In the genomic region with DNA sequence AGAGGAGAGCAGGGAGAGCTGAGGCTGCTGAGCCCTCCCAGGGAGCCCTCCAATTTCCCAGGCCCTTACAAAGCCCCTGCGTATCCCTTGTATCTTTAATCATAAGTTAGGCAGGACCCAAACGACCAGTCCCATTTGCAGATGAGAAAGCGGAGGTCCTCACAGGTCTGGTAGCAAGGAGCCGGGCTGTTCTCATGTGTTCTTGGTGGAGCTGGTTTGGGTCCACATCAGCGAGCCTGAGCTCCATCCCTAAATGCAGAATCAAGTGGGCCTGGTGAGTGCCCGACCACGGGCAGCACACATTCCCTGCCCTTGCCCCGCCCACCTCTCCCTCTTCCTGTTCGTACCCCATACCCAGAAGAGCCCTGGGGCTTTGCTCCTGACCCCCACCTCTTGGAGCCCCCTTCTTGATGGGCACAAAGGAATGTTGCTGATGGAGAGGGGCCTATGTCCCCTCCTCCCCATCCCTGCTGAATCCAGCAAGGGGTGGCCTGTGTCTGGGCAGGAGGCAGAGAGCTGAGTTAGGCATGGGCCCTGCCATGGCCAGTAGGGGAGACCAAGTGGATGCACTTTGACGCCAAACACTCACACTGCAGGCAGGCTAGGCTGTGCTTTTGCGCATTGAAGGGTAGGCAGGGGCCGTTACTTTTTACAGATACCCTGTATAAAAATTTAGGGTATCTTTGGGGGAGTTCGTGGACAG, we compare ENCODE assay signal across 1 cellular context.
TF ChIP-seq lines count a peak whose summit lies in the region.

No MANE protein-coding gene starts in this region.

TF ChIP-seq in GM23338, 12 proteins besides CTCF, POLR2A, EP300 and RAD21:
- TF ChIP-seq ZNF462 (CRISPR knock-in tag; IDR thresholded peaks at IDR 0.05) (no peak), ZNF331 (CRISPR knock-in tag; IDR thresholded peaks at IDR 0.05; ENCODE audit: low read depth) (no peak), EZH2 (IDR thresholded peaks at IDR 0.05; ENCODE audit: low read depth, unreplicated experiment) (no peak), REST (IDR thresholded peaks at IDR 0.05; ENCODE audit: unreplicated experiment) (no peak), POLR2AphosphoS5 (IDR thresholded peaks at IDR 0.05; ENCODE audit: low read depth) (no peak), NANOG (IDR thresholded peaks at IDR 0.05; ENCODE audit: borderline replicate concordance) (no peak), STAT1 (IDR thresholded peaks at IDR 0.05; ENCODE audit: unreplicated experiment) (no peak), CREB1 (CRISPR knock-in tag; IDR thresholded peaks at IDR 0.05; ENCODE audit: low read depth) (no peak), ZNF114 (CRISPR knock-in tag; IDR thresholded peaks at IDR 0.05) (no peak)
- TF ChIP-seq, protein P1, sequence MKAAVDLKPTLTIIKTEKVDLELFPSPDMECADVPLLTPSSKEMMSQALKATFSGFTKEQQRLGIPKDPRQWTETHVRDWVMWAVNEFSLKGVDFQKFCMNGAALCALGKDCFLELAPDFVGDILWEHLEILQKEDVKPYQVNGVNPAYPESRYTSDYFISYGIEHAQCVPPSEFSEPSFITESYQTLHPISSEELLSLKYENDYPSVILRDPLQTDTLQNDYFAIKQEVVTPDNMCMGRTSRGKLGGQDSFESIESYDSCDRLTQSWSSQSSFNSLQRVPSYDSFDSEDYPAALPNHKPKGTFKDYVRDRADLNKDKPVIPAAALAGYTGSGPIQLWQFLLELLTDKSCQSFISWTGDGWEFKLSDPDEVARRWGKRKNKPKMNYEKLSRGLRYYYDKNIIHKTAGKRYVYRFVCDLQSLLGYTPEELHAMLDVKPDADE (IDR thresholded peaks at IDR 0.05): no peak
TF ChIP-seq in GM23338: peak in this region for 0.
